16 cellular contexts compared by ENCODE assay signal in the genomic region with DNA sequence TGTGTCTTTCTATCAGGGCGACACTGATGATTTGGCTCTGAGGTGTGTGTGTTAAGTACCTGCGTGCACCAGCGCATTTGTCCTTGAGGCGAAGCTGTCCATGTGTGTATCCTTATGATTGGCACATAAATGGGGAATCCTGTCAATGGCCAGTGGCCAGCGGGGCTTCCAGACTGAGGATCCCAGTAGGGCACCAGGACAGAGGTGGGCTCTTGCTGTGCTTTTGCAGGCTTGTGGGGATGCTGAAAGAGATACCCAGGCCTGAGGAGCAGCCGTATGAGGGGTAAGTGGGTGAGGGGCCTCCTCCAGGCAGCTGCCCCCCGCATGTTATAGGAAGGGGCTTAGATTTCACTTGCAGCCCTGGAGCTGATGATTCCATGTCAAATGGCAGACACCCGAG.
DNase-seq lines count a peak whose midpoint lies in the region; ATAC-seq, FAIRE-seq and TF ChIP-seq lines count a peak whose summit lies in the region.
"Had no signal": no experiment of that assay in that cellular context is flagged by ENCODE, and none has a peak within 500 bp of the region (broad histone marks: within the 10 kb centered on the region; RNA-seq: fewer than 3 reads in every experiment).

No MANE protein-coding gene starts in this region.

- FAIRE-seq in bronchial epithelial cell (lab: Jason Lieb, UNC): peak; percentile 13
- FAIRE-seq: A549, GM12878, GM18507 had no signal

- ATAC-seq in aorta (ENCODE audit: low FRiP score): peak; percentile 6
- ATAC-seq: A549, GM12878 had no signal

- no peak overlapping the region for H2AFZ ChIP-seq in osteoblast (ENCODE audit: low read length)

- TF ChIP-seq CTCF in bronchial epithelial cell (IDR thresholded peaks at IDR 0.05; ENCODE audit: insufficient read depth, low read length, severe bottlenecking) (no peak), osteoblast (IDR thresholded peaks at IDR 0.05; ENCODE audit: extremely low read depth, low read depth, low read length) (no peak)

- H3K4me1 ChIP-seq in BLaER1 treated with 17β-estradiol and CSF1 and Interleukin-3, amounts not matched to agents 10 nM and 100 nM: peaks cover 5 to 60% (median 55%) of the 10 kb centered on the region in 10 experiments; a peak in 18 of 20 replicates
- H3K4me1 ChIP-seq in osteoblast (ENCODE audit: insufficient read depth, low read length) (no peaks in the 10 kb centered on the region), aorta (ENCODE audit: control insufficient read depth in 1 of 2, insufficient read depth in 2 of 2, low read length in 2 of 2) (no peaks in the 10 kb centered on the region)
- H3K4me1 ChIP-seq: A549 had no signal

- DNase-seq in bronchial epithelial cell (ENCODE audit: low read depth) (no peak), osteoblast (ENCODE audit: insufficient read length, low spot score, missing footprints) (peak; percentile 29), aorta (peak in 1 of 2 donors; percentile 53), anterior cingulate cortex (lab: John Stamatoyannopoulos, UW) (no peak), hypothalamus (lab: John Stamatoyannopoulos, UW) (no peak)
- DNase-seq: Calu3; CD4-positive, CD25-positive, alpha-beta regulatory T cell; DMS 273 treated with DMSO at 0.1 percent for 48 hours; HCEC 1CT; HFFc6 had no signal

- H4K20me1 ChIP-seq in BLaER1 treated with 17β-estradiol and CSF1 and Interleukin-3, amounts not matched to agents 10 nM and 100 nM: no peaks in the 10 kb centered on the region
- no peaks in the 10 kb centered on the region for H4K20me1 ChIP-seq in osteoblast (ENCODE audit: insufficient read depth, low read length)

- no peaks in the 10 kb centered on the region for H3K27me3 ChIP-seq in BLaER1 treated with 17β-estradiol and CSF1 and Interleukin-3, amounts not matched to agents 10 nM and 100 nM
- H3K27me3 ChIP-seq in bronchial epithelial cell (ENCODE audit: control insufficient read depth, insufficient read depth, low read length): no peaks in the 10 kb centered on the region
- H3K27me3 ChIP-seq in osteoblast (ENCODE audit: insufficient read depth, low read length): no peaks in the 10 kb centered on the region
- peaks cover 0 to 7% of the 10 kb centered on the region in 2 donors for H3K27me3 ChIP-seq in aorta (ENCODE audit: control insufficient read depth in 1 of 2, insufficient read depth in 2 of 2, low read length in 1 of 2)
- H3K27me3 ChIP-seq: BE2C had no signal

- H3K9ac ChIP-seq in BLaER1 treated with 17β-estradiol and CSF1 and Interleukin-3, amounts not matched to agents 10 nM and 100 nM: no peak overlapping the region

- peak overlapping the region in 10 of 11 experiments; percentile 6 to 84 (median 70); a peak in 17 of 22 replicates for H3K4me2 ChIP-seq in BLaER1 treated with 17β-estradiol and CSF1 and Interleukin-3, amounts not matched to agents 10 nM and 100 nM
- H3K4me2 ChIP-seq in osteoblast (ENCODE audit: insufficient read depth, low read length): no peak overlapping the region
- H3K4me2 ChIP-seq: A549 had no signal

- no peaks in the 10 kb centered on the region for H3K36me3 ChIP-seq in BLaER1 treated with 17β-estradiol and CSF1 and Interleukin-3, amounts not matched to agents 10 nM and 100 nM
- H3K36me3 ChIP-seq in bronchial epithelial cell (ENCODE audit: control insufficient read depth, insufficient read depth, low read length) (no peaks in the 10 kb centered on the region), osteoblast (ENCODE audit: insufficient read depth, low read length) (no peaks in the 10 kb centered on the region), aorta (ENCODE audit: control insufficient read depth in 1 of 2, insufficient read depth in 2 of 2, low read length in 1 of 2) (no peaks in the 10 kb centered on the region)
- H3K36me3 ChIP-seq: BE2C had no signal

- WGBS in aorta, 2 donors: 80 to 89% methylated on average over 8 of the region's 8 CpGs

- no peaks in the 10 kb centered on the region for H3K79me2 ChIP-seq in osteoblast (ENCODE audit: insufficient read depth, low read length)

- no peak overlapping the region for H3K4me3 ChIP-seq in BLaER1 treated with 17β-estradiol and CSF1 and Interleukin-3, amounts not matched to agents 10 nM and 100 nM
- H3K4me3 ChIP-seq in bronchial epithelial cell (ENCODE audit: low read depth, low read length) (no peak overlapping the region), osteoblast (ENCODE audit: insufficient read depth, low read length) (no peak overlapping the region), aorta (ENCODE audit: low read length in 2 of 2) (no peak overlapping the region)
- H3K4me3 ChIP-seq: A549, GM12878 had no signal

- H3K9me3 ChIP-seq in BLaER1 treated with 17β-estradiol and CSF1 and Interleukin-3, amounts not matched to agents 10 nM and 100 nM (replicated peaks in 1 of 11): peaks cover 0 to 6% (median 2%) of the 10 kb centered on the region in 11 experiments; a peak in 8 of 22 replicates
- H3K9me3 ChIP-seq in osteoblast (ENCODE audit: low read depth, low read length) (no peaks in the 10 kb centered on the region), aorta (ENCODE audit: control insufficient read depth, low read length) (peaks cover 2% of the 10 kb centered on the region)
- H3K9me3 ChIP-seq: A549, BE2C had no signal

- intact Hi-C loops in aorta (cut with DNase I): no loop called here

- no peak overlapping the region for H3K27ac ChIP-seq in BLaER1 treated with 17β-estradiol and CSF1 and Interleukin-3, amounts not matched to agents 10 nM and 100 nM
- no peak overlapping the region for H3K27ac ChIP-seq in osteoblast (ENCODE audit: low read depth, low read length)
- H3K27ac ChIP-seq in aorta (ENCODE audit: low read depth in 1 of 2, low read length in 2 of 2): no peak overlapping the region
- H3K27ac ChIP-seq: A549, HL-60 had no signal
